14 cellular contexts compared by ENCODE assay signal in genomic region chr18:9226463-9226862, GRCh38.
A peak's percentile ranks its signal among the peaks of the same experiment; 100 is the strongest.
DNase-seq lines count a peak whose midpoint lies in the region; ATAC-seq and TF ChIP-seq lines count a peak whose summit lies in the region.
"Had no signal": no experiment of that assay in that cellular context is flagged by ENCODE, and none has a peak within 500 bp of the region (broad histone marks: within the 10 kb centered on the region; RNA-seq: fewer than 3 reads in every experiment).

No MANE protein-coding gene starts in this region.

- TF ChIP-seq CTCF in CD4-positive, alpha-beta T cell (IDR thresholded peaks at IDR 0.05) = no peak

- CTCF ChIA-PET in activated CD4-positive, alpha-beta memory T cell treated with anti-CD3 and anti-CD28 coated beads for 36 hours (lab: Charles Lee) = no interaction called here
- CTCF ChIA-PET in activated CD4-positive, alpha-beta memory T cell treated with anti-CD3 and anti-CD28 coated beads, Interleukin-2, amount 10 ng/mL, durations not matched to agents 7 days and 5 days (lab: Charles Lee) = no interaction called here
- CTCF ChIA-PET in CD4-positive, alpha-beta T cell (lab: Charles Lee) = no interaction called here
- CTCF ChIA-PET in activated CD8-positive, alpha-beta memory T cell treated with anti-CD3 and anti-CD28 coated beads, Interleukin-2, amount 10 ng/mL, durations not matched to agents 7 days and 5 days (lab: Charles Lee) = no interaction called here

- ATAC-seq in CD4-positive, alpha-beta T cell (ENCODE audit: poor library complexity) = no peak
- ATAC-seq in central memory CD8-positive, alpha-beta T cell (replicated peaks; ENCODE audit: extremely low read depth, poor library complexity, severe bottlenecking) = no peak
- no peak for ATAC-seq in stimulated activated naive B cell treated with anti-CD40 and anti-IgM and Interleukin-4, amounts not matched to agents 10 μg/mL and 1 μg/mL and 100 μg/mL, for 72 hours (replicated peaks)
- ATAC-seq in activated CD8-positive, alpha-beta memory T cell treated with anti-CD3 and anti-CD28 coated beads, Interleukin-2, amount 10 ng/mL, durations not matched to agents 7 days and 5 days = no peak
- ATAC-seq in naive thymus-derived CD8-positive, alpha-beta T cell = no peak
- ATAC-seq: GM23338 had no signal

- peaks cover 5% of the 10 kb centered on the region for H3K9me3 ChIP-seq in CD4-positive, alpha-beta T cell (ENCODE audit: control insufficient read depth, low read length)

- peaks cover 7% of the 10 kb centered on the region for H3K9me3 Mint-ChIP-seq in activated CD4-positive, alpha-beta memory T cell treated with anti-CD3 and anti-CD28 coated beads for 36 hours
- H3K9me3 Mint-ChIP-seq in activated CD4-positive, alpha-beta memory T cell treated with anti-CD3 and anti-CD28 coated beads, Interleukin-2, amount 10 ng/mL, durations not matched to agents 7 days and 5 days = peaks cover 4% of the 10 kb centered on the region
- H3K9me3 Mint-ChIP-seq in CD4-positive, alpha-beta T cell = peaks cover 4% of the 10 kb centered on the region
- no peaks in the 10 kb centered on the region for H3K9me3 Mint-ChIP-seq in central memory CD8-positive, alpha-beta T cell
- H3K9me3 Mint-ChIP-seq in stimulated activated naive B cell treated with anti-CD40 and anti-IgM and Interleukin-4, amounts not matched to agents 10 μg/mL and 1 μg/mL and 100 μg/mL, for 72 hours = peaks cover 4 to 11% of the 10 kb centered on the region in 2 donors
- peaks cover 2% of the 10 kb centered on the region for H3K9me3 Mint-ChIP-seq in activated CD8-positive, alpha-beta memory T cell treated with anti-CD3 and anti-CD28 coated beads, Interleukin-2, amount 10 ng/mL, durations not matched to agents 7 days and 5 days (ENCODE audit: low read depth)
- H3K9me3 Mint-ChIP-seq in naive thymus-derived CD8-positive, alpha-beta T cell = peaks cover 0 to 23% (median 12%) of the 10 kb centered on the region in 9 donors

- H3K27me3 ChIP-seq in CD4-positive, alpha-beta T cell (ENCODE audit: control insufficient read depth, insufficient read depth, low read length) = no peaks in the 10 kb centered on the region

- intact Hi-C loops in activated CD4-positive, alpha-beta memory T cell treated with anti-CD3 and anti-CD28 coated beads for 36 hours (cut with micrococcal nuclease) = no loop called here
- intact Hi-C loops in CD4-positive, alpha-beta T cell (cut with DNase I, micrococcal nuclease) = no loop called here

- peak overlapping the region; percentile 13 for H3K27ac Mint-ChIP-seq in activated CD4-positive, alpha-beta memory T cell treated with anti-CD3 and anti-CD28 coated beads for 36 hours
- H3K27ac Mint-ChIP-seq in activated CD4-positive, alpha-beta memory T cell treated with anti-CD3 and anti-CD28 coated beads, Interleukin-2, amount 10 ng/mL, durations not matched to agents 7 days and 5 days = no peak overlapping the region
- H3K27ac Mint-ChIP-seq in CD4-positive, alpha-beta T cell = peak overlapping the region; percentile 32
- peak overlapping the region; percentile 37 for H3K27ac Mint-ChIP-seq in central memory CD8-positive, alpha-beta T cell (ENCODE audit: low read depth)
- H3K27ac Mint-ChIP-seq in stimulated activated naive B cell treated with anti-CD40 and anti-IgM and Interleukin-4, amounts not matched to agents 10 μg/mL and 1 μg/mL and 100 μg/mL, for 72 hours = peak overlapping the region; percentile 34
- no peak overlapping the region for H3K27ac Mint-ChIP-seq in activated CD8-positive, alpha-beta memory T cell treated with anti-CD3 and anti-CD28 coated beads, Interleukin-2, amount 10 ng/mL, durations not matched to agents 7 days and 5 days
- H3K27ac Mint-ChIP-seq in naive thymus-derived CD8-positive, alpha-beta T cell = peak overlapping the region in 1 of 10 donors; percentile 44
- H3K27ac Mint-ChIP-seq: GM23338 had no signal

- H3K27ac ChIP-seq in CD4-positive, alpha-beta T cell (ENCODE audit: low read depth, low read length) = no peak overlapping the region
- H3K27ac ChIP-seq: C4-2B had no signal

- no peak for DNase-seq in activated CD4-positive, alpha-beta memory T cell treated with anti-CD3 and anti-CD28 coated beads for 36 hours
- no peak for DNase-seq in activated CD4-positive, alpha-beta memory T cell treated with anti-CD3 and anti-CD28 coated beads, Interleukin-2, amount 10 ng/mL, durations not matched to agents 7 days and 5 days
- DNase-seq in CD4-positive, alpha-beta T cell = no peak
- no peak for DNase-seq in central memory CD8-positive, alpha-beta T cell (ENCODE audit: low spot score in 2 of 2)
- DNase-seq in stimulated activated naive B cell treated with anti-CD40 and anti-IgM and Interleukin-4, amounts not matched to agents 10 μg/mL and 1 μg/mL and 100 μg/mL, for 72 hours = no peak
- no peak for DNase-seq in activated CD8-positive, alpha-beta memory T cell treated with anti-CD3 and anti-CD28 coated beads, Interleukin-2, amount 10 ng/mL, durations not matched to agents 7 days and 5 days
- no peak for DNase-seq in naive thymus-derived CD8-positive, alpha-beta T cell
- DNase-seq: CD4-positive, alpha-beta memory T cell; DMS153; DMS79; GDM1; HCEC 1CT had no signal

- H3K27me3 Mint-ChIP-seq in activated CD4-positive, alpha-beta memory T cell treated with anti-CD3 and anti-CD28 coated beads for 36 hours = no peaks in the 10 kb centered on the region
- no peaks in the 10 kb centered on the region for H3K27me3 Mint-ChIP-seq in activated CD4-positive, alpha-beta memory T cell treated with anti-CD3 and anti-CD28 coated beads, Interleukin-2, amount 10 ng/mL, durations not matched to agents 7 days and 5 days
- H3K27me3 Mint-ChIP-seq in CD4-positive, alpha-beta T cell = no peaks in the 10 kb centered on the region
- H3K27me3 Mint-ChIP-seq in central memory CD8-positive, alpha-beta T cell = no peaks in the 10 kb centered on the region
- no peaks in the 10 kb centered on the region for H3K27me3 Mint-ChIP-seq in stimulated activated naive B cell treated with anti-CD40 and anti-IgM and Interleukin-4, amounts not matched to agents 10 μg/mL and 1 μg/mL and 100 μg/mL, for 72 hours
- no peaks in the 10 kb centered on the region for H3K27me3 Mint-ChIP-seq in activated CD8-positive, alpha-beta memory T cell treated with anti-CD3 and anti-CD28 coated beads, Interleukin-2, amount 10 ng/mL, durations not matched to agents 7 days and 5 days
- H3K27me3 Mint-ChIP-seq in naive thymus-derived CD8-positive, alpha-beta T cell = no peaks in the 10 kb centered on the region
- H3K27me3 Mint-ChIP-seq: CD4-positive, alpha-beta memory T cell had no signal

- H3K36me3 Mint-ChIP-seq in activated CD4-positive, alpha-beta memory T cell treated with anti-CD3 and anti-CD28 coated beads for 36 hours = peaks cover 70% of the 10 kb centered on the region
- peaks cover 81% of the 10 kb centered on the region for H3K36me3 Mint-ChIP-seq in activated CD4-positive, alpha-beta memory T cell treated with anti-CD3 and anti-CD28 coated beads, Interleukin-2, amount 10 ng/mL, durations not matched to agents 7 days and 5 days (ENCODE audit: low read depth)
- H3K36me3 Mint-ChIP-seq in CD4-positive, alpha-beta T cell (ENCODE audit: low read depth) = peaks cover 98% of the 10 kb centered on the region
- peaks cover 59% of the 10 kb centered on the region for H3K36me3 Mint-ChIP-seq in central memory CD8-positive, alpha-beta T cell (ENCODE audit: insufficient read depth)
- H3K36me3 Mint-ChIP-seq in stimulated activated naive B cell treated with anti-CD40 and anti-IgM and Interleukin-4, amounts not matched to agents 10 μg/mL and 1 μg/mL and 100 μg/mL, for 72 hours = peaks cover 46 to 70% of the 10 kb centered on the region in 2 donors
- peaks cover 73% of the 10 kb centered on the region for H3K36me3 Mint-ChIP-seq in activated CD8-positive, alpha-beta memory T cell treated with anti-CD3 and anti-CD28 coated beads, Interleukin-2, amount 10 ng/mL, durations not matched to agents 7 days and 5 days
- peaks cover 36 to 90% (median 65%) of the 10 kb centered on the region in 3 donors for H3K36me3 Mint-ChIP-seq in naive thymus-derived CD8-positive, alpha-beta T cell

- peaks cover 29% of the 10 kb centered on the region for H3K4me1 Mint-ChIP-seq in activated CD4-positive, alpha-beta memory T cell treated with anti-CD3 and anti-CD28 coated beads for 36 hours (ENCODE audit: low read depth)
- H3K4me1 Mint-ChIP-seq in activated CD4-positive, alpha-beta memory T cell treated with anti-CD3 and anti-CD28 coated beads, Interleukin-2, amount 10 ng/mL, durations not matched to agents 7 days and 5 days = peaks cover 4% of the 10 kb centered on the region
- H3K4me1 Mint-ChIP-seq in CD4-positive, alpha-beta T cell (ENCODE audit: low read depth) = peaks cover 35% of the 10 kb centered on the region
- H3K4me1 Mint-ChIP-seq in central memory CD8-positive, alpha-beta T cell = peaks cover 47% of the 10 kb centered on the region
- H3K4me1 Mint-ChIP-seq in stimulated activated naive B cell treated with anti-CD40 and anti-IgM and Interleukin-4, amounts not matched to agents 10 μg/mL and 1 μg/mL and 100 μg/mL, for 72 hours = peaks cover 18 to 33% of the 10 kb centered on the region in 2 donors
- peaks cover 2% of the 10 kb centered on the region for H3K4me1 Mint-ChIP-seq in activated CD8-positive, alpha-beta memory T cell treated with anti-CD3 and anti-CD28 coated beads, Interleukin-2, amount 10 ng/mL, durations not matched to agents 7 days and 5 days
- H3K4me1 Mint-ChIP-seq in naive thymus-derived CD8-positive, alpha-beta T cell = peaks cover 22 to 33% (median 27%) of the 10 kb centered on the region in 4 donors
- H3K4me1 Mint-ChIP-seq: GM23338 had no signal

- no peak overlapping the region for H3K4me3 Mint-ChIP-seq in activated CD4-positive, alpha-beta memory T cell treated with anti-CD3 and anti-CD28 coated beads for 36 hours
- H3K4me3 Mint-ChIP-seq in activated CD4-positive, alpha-beta memory T cell treated with anti-CD3 and anti-CD28 coated beads, Interleukin-2, amount 10 ng/mL, durations not matched to agents 7 days and 5 days = no peak overlapping the region
- H3K4me3 Mint-ChIP-seq in CD4-positive, alpha-beta T cell = no peak overlapping the region
- H3K4me3 Mint-ChIP-seq in central memory CD8-positive, alpha-beta T cell = no peak overlapping the region
- no peak overlapping the region for H3K4me3 Mint-ChIP-seq in stimulated activated naive B cell treated with anti-CD40 and anti-IgM and Interleukin-4, amounts not matched to agents 10 μg/mL and 1 μg/mL and 100 μg/mL, for 72 hours
- H3K4me3 Mint-ChIP-seq in activated CD8-positive, alpha-beta memory T cell treated with anti-CD3 and anti-CD28 coated beads, Interleukin-2, amount 10 ng/mL, durations not matched to agents 7 days and 5 days = no peak overlapping the region
- H3K4me3 Mint-ChIP-seq in naive thymus-derived CD8-positive, alpha-beta T cell = no peak overlapping the region
- H3K4me3 Mint-ChIP-seq: GM23338 had no signal

- POLR2A ChIA-PET in activated CD4-positive, alpha-beta memory T cell treated with anti-CD3 and anti-CD28 coated beads for 36 hours (lab: Charles Lee) = no interaction called here
- POLR2A ChIA-PET in activated CD4-positive, alpha-beta memory T cell treated with anti-CD3 and anti-CD28 coated beads, Interleukin-2, amount 10 ng/mL, durations not matched to agents 7 days and 5 days (lab: Charles Lee) = no interaction called here
- POLR2A ChIA-PET in CD4-positive, alpha-beta T cell (lab: Charles Lee) = no interaction called here
- POLR2A ChIA-PET in naive thymus-derived CD8-positive, alpha-beta T cell (lab: Charles Lee) = no interaction called here

Comparison
In these comparisons a context has a peak if more than half of its experiments do, and no peak if none do; other contexts are left out.
1. H3K27ac Mint-ChIP-seq: peak in activated CD4-positive, alpha-beta memory T cell treated with anti-CD3 and anti-CD28 coated beads for 36 hours (single experiment), CD4-positive, alpha-beta T cell (single experiment), central memory CD8-positive, alpha-beta T cell (single experiment) and stimulated activated naive B cell treated with anti-CD40 and anti-IgM and Interleukin-4, amounts not matched to agents 10 μg/mL and 1 μg/mL and 100 μg/mL, for 72 hours (single experiment); none in activated CD4-positive, alpha-beta memory T cell treated with anti-CD3 and anti-CD28 coated beads, Interleukin-2, amount 10 ng/mL, durations not matched to agents 7 days and 5 days (single experiment) and activated CD8-positive, alpha-beta memory T cell treated with anti-CD3 and anti-CD28 coated beads, Interleukin-2, amount 10 ng/mL, durations not matched to agents 7 days and 5 days (single experiment).